In the genomic region with DNA sequence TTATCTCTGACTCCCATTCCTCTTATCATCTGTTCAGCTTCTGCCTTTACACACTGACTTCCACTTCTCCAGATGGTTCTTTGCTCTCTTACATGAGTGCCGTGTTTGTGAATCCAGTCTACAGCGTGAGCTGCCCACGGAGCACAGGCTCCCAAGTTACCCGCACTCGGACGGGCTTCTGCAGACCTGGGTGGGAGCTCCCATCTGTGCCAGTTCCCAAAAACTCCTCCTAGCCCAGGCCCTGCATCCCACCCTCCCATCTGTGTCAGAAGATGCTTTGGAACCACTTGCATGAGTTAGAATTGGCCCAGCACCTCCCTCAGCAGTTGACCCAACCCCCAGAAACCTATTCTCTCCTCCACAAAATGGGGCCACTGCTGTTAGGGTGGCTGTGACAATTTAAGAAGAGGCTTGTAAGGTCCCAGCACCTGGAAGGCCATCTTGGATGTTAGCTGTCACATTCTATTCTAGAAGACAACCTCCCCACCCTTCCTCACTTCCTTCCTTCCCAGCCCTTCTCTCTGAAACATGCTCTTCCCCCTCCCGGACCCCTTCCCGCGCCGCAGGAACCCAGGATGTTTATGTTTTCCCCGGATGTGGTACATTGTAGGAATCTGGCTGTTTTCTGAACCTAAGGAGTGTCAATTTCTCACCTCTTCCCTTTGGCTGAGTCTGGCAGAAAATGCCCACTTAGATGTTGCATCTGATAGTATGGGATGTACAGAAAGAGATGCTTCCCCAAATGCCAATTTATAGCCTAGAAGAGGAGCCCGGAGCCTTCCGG, we compare ENCODE assay signal across 15 cellular contexts.
A peak's percentile ranks its signal among the peaks of the same experiment; 100 is the strongest.
DNase-seq lines count a peak whose midpoint lies in the region; TF ChIP-seq lines count a peak whose summit lies in the region.
"Had no signal": no experiment of that assay in that cellular context is flagged by ENCODE, and none has a peak within 500 bp of the region (broad histone marks: within the 10 kb centered on the region; RNA-seq: fewer than 3 reads in every experiment).

No MANE protein-coding gene starts in this region.

- no peaks in the 10 kb centered on the region for H3K27me3 ChIP-seq in spleen (replicated peaks in 1 of 7)
- H3K27me3 ChIP-seq: BLaER1 had no signal

- H3K27ac ChIP-seq in spleen = peak overlapping the region in 5 of 8 donors; percentile 8 to 52 (median 23)
- H3K27ac ChIP-seq in caudate nucleus (ENCODE audit: low read depth, low read length) = no peak overlapping the region
- H3K27ac ChIP-seq: 22Rv1, A549, BLaER1 had no signal

- no peak for TF ChIP-seq POLR2A in spleen (IDR thresholded peaks at IDR 0.05)

- H3K36me3 ChIP-seq in spleen = no peaks in the 10 kb centered on the region
- H3K36me3 ChIP-seq: BLaER1 had no signal

- H3K4me3 ChIP-seq in fibroblast of villous mesenchyme (ENCODE audit: low read depth, low read length) (no peak overlapping the region), spleen (no peak overlapping the region)
- H3K4me3 ChIP-seq: A549, BLaER1, GM23338 had no signal

- DNase-seq in activated CD8-positive, alpha-beta memory T cell treated with anti-CD3 and anti-CD28 coated beads, Interleukin-2, amount 50 U/mL, for 48 hours = peak; percentile 23
- no peak for DNase-seq in activated CD8-positive, alpha-beta memory T cell treated with anti-CD3 and anti-CD28 coated beads for 24 hours
- DNase-seq in fibroblast of villous mesenchyme (ENCODE audit: low read depth) (peak; percentile 76), spleen (no peak), caudate nucleus (lab: John Stamatoyannopoulos, UW) (no peak), NCI-H1048 (lab: John Stamatoyannopoulos, UW) (no peak)
- no peak for DNase-seq in stimulated activated naive CD4-positive, alpha-beta T cell treated with Interleukin-2 at 50 U/mL for 16 hours (lab: John Stamatoyannopoulos, UW)
- DNase-seq: CD4-positive, alpha-beta memory T cell; DMS79 treated with DMSO at 0.1 percent for 48 hours; GF-D8; H9 had no signal

- WGBS in spleen, 5 donors = 68 to 81% (median 77%) methylated on average over 13 of the region's 13 CpGs

- intact Hi-C loops in spleen (cut with DNase I; ENCODE audit: low total_unique reads) = no loop called here

- peaks cover 0 to 3% (median 0%) of the 10 kb centered on the region in 6 donors for H3K4me1 ChIP-seq in spleen
- H3K4me1 ChIP-seq: A549, BLaER1 had no signal

- TF ChIP-seq CTCF in fibroblast of villous mesenchyme (IDR thresholded peaks at IDR 0.05; ENCODE audit: insufficient read depth, low read depth, low read length) (no peak), spleen (IDR thresholded peaks at IDR 0.05 in 8 of 11, conservative IDR thresholded peaks at IDR 0.05 in 3 of 11) (no peak)

- H3K9me3 ChIP-seq in spleen = peaks cover 0 to 13% (median 4%) of the 10 kb centered on the region in 8 donors
- H3K9me3 ChIP-seq: A549 had no signal

Comparison
In these comparisons a context has a peak if more than half of its experiments do, and no peak if none do; other contexts are left out.
1. DNase-seq: peak in activated CD8-positive, alpha-beta memory T cell treated with anti-CD3 and anti-CD28 coated beads, Interleukin-2, amount 50 U/mL, for 48 hours (single experiment) and fibroblast of villous mesenchyme (single experiment); none in activated CD8-positive, alpha-beta memory T cell treated with anti-CD3 and anti-CD28 coated beads for 24 hours (single experiment), spleen (single experiment), caudate nucleus (0 of 61), NCI-H1048 (single experiment) and stimulated activated naive CD4-positive, alpha-beta T cell treated with Interleukin-2 at 50 U/mL for 16 hours (single experiment).